Comparison of ENCODE assay signal across 10 cellular contexts in genomic region chr10:100043796-100044195, GRCh38. TPM values are rescaled to one million over a fixed set of nuclear protein-coding genes. Genes with fewer than 3 reads are reported as not detected.
DNase-seq lines count a peak whose midpoint lies in the region; ATAC-seq and TF ChIP-seq lines count a peak whose summit lies in the region.
"Had no signal": no experiment of that assay in that cellular context is flagged by ENCODE, and none has a peak within 500 bp of the region (broad histone marks: within the 10 kb centered on the region; RNA-seq: fewer than 3 reads in every experiment).

No MANE protein-coding gene starts in this region.

- H3K9me3 ChIP-seq in lower lobe of right lung (no peaks in the 10 kb centered on the region), T-helper 17 cell (ENCODE audit: control insufficient read depth, low read length, poor library complexity, severe bottlenecking) (no peaks in the 10 kb centered on the region)

- peak overlapping the region; percentile 31 for H3K27ac ChIP-seq in lower lobe of right lung

- no peaks in the 10 kb centered on the region for H3K36me3 Mint-ChIP-seq in type B pancreatic cell
- no peaks in the 10 kb centered on the region for H3K36me3 Mint-ChIP-seq in activated CD8-positive, alpha-beta memory T cell treated with anti-CD3 and anti-CD28 coated beads, Interleukin-2, amount 10 ng/mL, durations not matched to agents 7 days and 5 days
- H3K36me3 Mint-ChIP-seq in T-helper 17 cell (ENCODE audit: low read depth) = no peaks in the 10 kb centered on the region

- no peaks in the 10 kb centered on the region for H3K27me3 Mint-ChIP-seq in type B pancreatic cell
- H3K27me3 Mint-ChIP-seq in activated CD8-positive, alpha-beta memory T cell treated with anti-CD3 and anti-CD28 coated beads, Interleukin-2, amount 10 ng/mL, durations not matched to agents 7 days and 5 days = peaks cover 13% of the 10 kb centered on the region
- H3K27me3 Mint-ChIP-seq in T-helper 17 cell = peaks cover 49% of the 10 kb centered on the region

- peak overlapping the region; percentile 86 for H3K27ac Mint-ChIP-seq in type B pancreatic cell
- no peak overlapping the region for H3K27ac Mint-ChIP-seq in activated CD8-positive, alpha-beta memory T cell treated with anti-CD3 and anti-CD28 coated beads, Interleukin-2, amount 10 ng/mL, durations not matched to agents 7 days and 5 days
- no peak overlapping the region for H3K27ac Mint-ChIP-seq in T-helper 17 cell

- intact Hi-C loops in lower lobe of right lung (cut with DNase I) = no loop called here

- no peak overlapping the region for H3K4me3 ChIP-seq in lower lobe of right lung

- H3K27me3 ChIP-seq in lower lobe of right lung (ENCODE audit: low read depth) = no peaks in the 10 kb centered on the region

- CTCF ChIA-PET in activated CD8-positive, alpha-beta memory T cell treated with anti-CD3 and anti-CD28 coated beads, Interleukin-2, amount 10 ng/mL, durations not matched to agents 7 days and 5 days (lab: Charles Lee) = interaction anchor here (1.1 to 5.5 kb wide), 2 partner anchors 18 to 196 kb away, joined by 3 to 132 read pairs; no protein-coding TSS in a partner anchor

- no peak for TF ChIP-seq CTCF in lower lobe of right lung (IDR thresholded peaks at IDR 0.05)
- no peak for TF ChIP-seq CTCF in type B pancreatic cell (conservative IDR thresholded peaks at IDR 0.05)

- ATAC-seq in lower lobe of right lung = peak; percentile 56
- ATAC-seq in GM21515 (IDR thresholded peaks at IDR 0.05; ENCODE audit: unreplicated experiment) = no peak
- ATAC-seq in activated CD8-positive, alpha-beta memory T cell treated with anti-CD3 and anti-CD28 coated beads, Interleukin-2, amount 10 ng/mL, durations not matched to agents 7 days and 5 days = no peak
- no peak for ATAC-seq in T-helper 17 cell

- no peaks in the 10 kb centered on the region for H3K36me3 ChIP-seq in lower lobe of right lung

- H3K4me3 Mint-ChIP-seq in type B pancreatic cell = no peak overlapping the region
- H3K4me3 Mint-ChIP-seq in activated CD8-positive, alpha-beta memory T cell treated with anti-CD3 and anti-CD28 coated beads, Interleukin-2, amount 10 ng/mL, durations not matched to agents 7 days and 5 days = no peak overlapping the region
- H3K4me3 Mint-ChIP-seq in T-helper 17 cell = no peak overlapping the region

- peak; percentile 79 for DNase-seq in LHCN-M2 (ENCODE audit: low read depth)
- DNase-seq in dermis blood vessel endothelial cell = peak; percentile 56
- no peak for DNase-seq in lower lobe of right lung
- DNase-seq in type B pancreatic cell (ENCODE audit: extremely low spot score, unreplicated experiment) = no peak
- no peak for DNase-seq in activated CD4-positive, alpha-beta T cell treated with anti-CD3 and anti-CD28 coated beads for 4 hours
- no peak for DNase-seq in activated CD8-positive, alpha-beta memory T cell treated with anti-CD3 and anti-CD28 coated beads, Interleukin-2, amount 10 ng/mL, durations not matched to agents 7 days and 5 days
- no peak for DNase-seq in T-helper 17 cell
- DNase-seq: activated CD4-positive, CD25-positive, alpha-beta regulatory T cell treated with anti-CD3 and anti-CD28 coated beads, Interleukin-2, amount 50 U/mL, for 72 hours; NCI-H510A treated with DMSO at 0.1 percent for 48 hours had no signal

- H3K4me1 Mint-ChIP-seq in type B pancreatic cell (ENCODE audit: unreplicated experiment) (peaks cover 17% of the 10 kb centered on the region), T-helper 17 cell (no peaks in the 10 kb centered on the region)
- no peaks in the 10 kb centered on the region for H3K4me1 Mint-ChIP-seq in activated CD8-positive, alpha-beta memory T cell treated with anti-CD3 and anti-CD28 coated beads, Interleukin-2, amount 10 ng/mL, durations not matched to agents 7 days and 5 days

- H3K9me3 Mint-ChIP-seq in type B pancreatic cell = no peaks in the 10 kb centered on the region
- no peaks in the 10 kb centered on the region for H3K9me3 Mint-ChIP-seq in activated CD8-positive, alpha-beta memory T cell treated with anti-CD3 and anti-CD28 coated beads, Interleukin-2, amount 10 ng/mL, durations not matched to agents 7 days and 5 days (ENCODE audit: low read depth)

- peaks cover 4% of the 10 kb centered on the region for H3K4me1 ChIP-seq in lower lobe of right lung

RNA-seq across cellular contexts. Expression of gene DNMBP, which starts 34.0 kb away (rescaled TPM):
- total RNA-seq in LHCN-M2 (2014; rRNA removed) (19.7 and 22.5 TPM in 2 replicates), dermis blood vessel endothelial cell (39.5 and 46.6 TPM in 2 replicates), lower lobe of right lung (13.7 TPM), type B pancreatic cell (ENCODE audit: low replicate concordance) (17.3 and 17.7 TPM in 2 replicates), T-helper 17 cell (1 to 10 TPM; 2.1 to 2.5 TPM)
- 11.0 TPM for polyA plus RNA-seq in LHCN-M2 (2012)
- 1 to 10 TPM; 3.4 to 5.1 TPM for total RNA-seq in activated CD8-positive, alpha-beta memory T cell treated with anti-CD3 and anti-CD28 coated beads, Interleukin-2, amount 10 ng/mL, durations not matched to agents 7 days and 5 days

RNA-seq across cellular contexts. Expression of gene CPN1, which starts 37.9 kb away (rescaled TPM):
- total RNA-seq in LHCN-M2 (2014; rRNA removed) (not detected in 2 replicates), dermis blood vessel endothelial cell (not detected in 2 replicates), lower lobe of right lung (not detected), type B pancreatic cell (ENCODE audit: low replicate concordance) (0.52 TPM in 1 of 2 replicates, not detected in the other), T-helper 17 cell (not detected)
- polyA plus RNA-seq in LHCN-M2 (2012) = not detected
- total RNA-seq in activated CD8-positive, alpha-beta memory T cell treated with anti-CD3 and anti-CD28 coated beads, Interleukin-2, amount 10 ng/mL, durations not matched to agents 7 days and 5 days = not detected

Comparison
In these comparisons a context has a peak if more than half of its experiments do, and no peak if none do; other contexts are left out.
1. DNase-seq: peak in LHCN-M2 (single experiment) and dermis blood vessel endothelial cell (single experiment); none in lower lobe of right lung (single experiment), type B pancreatic cell (single experiment), activated CD4-positive, alpha-beta T cell treated with anti-CD3 and anti-CD28 coated beads for 4 hours (0 of 2), activated CD8-positive, alpha-beta memory T cell treated with anti-CD3 and anti-CD28 coated beads, Interleukin-2, amount 10 ng/mL, durations not matched to agents 7 days and 5 days (single experiment) and T-helper 17 cell (0 of 3).
2. ATAC-seq: peak in lower lobe of right lung (2 of 2); none in GM21515 (single experiment), activated CD8-positive, alpha-beta memory T cell treated with anti-CD3 and anti-CD28 coated beads, Interleukin-2, amount 10 ng/mL, durations not matched to agents 7 days and 5 days (single experiment) and T-helper 17 cell (single experiment).